ENCODE assay signal across 8 cellular contexts in the genomic region with DNA sequence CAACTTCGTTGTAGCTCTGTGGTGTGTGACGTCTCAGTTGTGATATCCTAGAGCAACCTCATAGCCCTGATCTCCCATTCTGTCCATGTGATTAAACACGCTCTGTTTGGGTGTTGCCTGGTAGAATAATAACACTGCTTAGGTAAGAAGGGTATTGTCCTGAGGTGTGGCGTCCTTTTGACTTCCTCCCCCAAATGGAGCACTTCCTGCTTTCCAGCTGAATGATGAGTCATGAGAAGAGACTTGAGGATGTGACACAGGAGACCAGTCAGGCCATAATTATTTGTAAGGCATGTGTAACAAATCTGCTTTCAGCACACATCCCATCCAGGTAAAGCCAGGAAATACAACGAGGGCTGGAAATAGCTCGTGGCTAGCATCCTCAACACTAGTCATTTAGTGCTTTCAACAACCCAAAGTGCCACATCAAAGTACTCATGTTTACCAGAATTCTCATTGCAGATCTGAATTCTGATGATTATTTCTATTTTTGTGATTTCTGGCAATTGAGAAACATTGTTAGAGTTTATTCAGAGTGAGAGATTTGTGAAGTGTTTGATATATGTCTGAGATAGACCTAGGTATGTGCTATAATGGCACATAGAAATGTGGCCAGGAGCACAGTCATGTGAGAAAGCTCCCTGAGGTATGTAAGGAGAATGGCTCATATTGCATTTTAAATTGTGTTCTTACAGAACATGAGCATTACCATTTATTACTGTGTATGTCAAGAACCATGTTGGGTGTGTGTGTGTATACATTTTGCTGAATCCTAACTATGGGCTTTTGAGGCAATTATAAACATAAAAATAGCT.
DNase-seq lines count a peak whose midpoint lies in the region; ATAC-seq and TF ChIP-seq lines count a peak whose summit lies in the region.

No MANE protein-coding gene starts in this region.

- no peaks in the 10 kb centered on the region for H3K9me3 ChIP-seq in trophoblast cell (ENCODE audit: insufficient read depth, low read depth, low read length)

- H3K9ac ChIP-seq in trophoblast cell (ENCODE audit: low read length), result no peak overlapping the region

- peak overlapping the region; percentile 6 for H2AFZ ChIP-seq in trophoblast cell (ENCODE audit: insufficient read depth, low read length, poor library complexity)

- peaks cover 9% of the 10 kb centered on the region for H3K79me1 ChIP-seq in trophoblast cell (ENCODE audit: low read length)

- H3K4me2 ChIP-seq in trophoblast cell (ENCODE audit: low read length), result no peak overlapping the region

- peak overlapping the region; percentile 65 for H2BK120ac ChIP-seq in trophoblast cell (ENCODE audit: insufficient read depth, low read length, poor library complexity)

- peaks cover 29% of the 10 kb centered on the region for H3K4me1 Mint-ChIP-seq in endothelial cell (ENCODE audit: unreplicated experiment)

- no peaks in the 10 kb centered on the region for H3K79me2 ChIP-seq in trophoblast cell (ENCODE audit: control insufficient read depth, insufficient read depth, low read length, poor library complexity)

- DNase-seq in GM03348 (ENCODE audit: low spot score) (peak; percentile 18), NCI-H460 (ENCODE audit: extremely low read depth, low read depth) (peak; percentile 83), endothelial cell (ENCODE audit: low spot score) (peak; percentile 24), trophoblast cell (peak; percentile 87 to 95), activated gamma-delta T cell treated with Interleukin-2 at 50 U/mL for 16 hours (no peak)
- no peak for DNase-seq in activated effector memory CD4-positive, alpha-beta T cell treated with Interleukin-2 at 50 U/mL for 16 hours

- WGBS in trophoblast cell (ENCODE audit: extremely low coverage, insufficient coverage, insufficient read length), result no CpG with 5 or more reads among the region's 6 CpGs

- peak overlapping the region; percentile 44 for H4K8ac ChIP-seq in trophoblast cell (ENCODE audit: low read depth, low read length)

- no peaks in the 10 kb centered on the region for H3K36me3 ChIP-seq in trophoblast cell (ENCODE audit: control insufficient read depth in 1 of 2, insufficient read depth in 2 of 2, low read length in 2 of 2)

- TF ChIP-seq CTCF in endothelial cell (IDR thresholded peaks at IDR 0.05; ENCODE audit: unreplicated experiment), result no peak

- H3K36me3 Mint-ChIP-seq in endothelial cell (ENCODE audit: low read depth, unreplicated experiment), result no peaks in the 10 kb centered on the region

- no peak overlapping the region for H2BK5ac ChIP-seq in trophoblast cell (ENCODE audit: low read depth, low read length, poor library complexity)

- no peak overlapping the region for H2AK5ac ChIP-seq in trophoblast cell (ENCODE audit: low read length)

- no peak overlapping the region for H3K4me3 Mint-ChIP-seq in endothelial cell (ENCODE audit: unreplicated experiment)

- peak overlapping the region; percentile 37 for H3K23ac ChIP-seq in trophoblast cell (ENCODE audit: low read length)

- H3K9me3 Mint-ChIP-seq in endothelial cell (ENCODE audit: unreplicated experiment), result no peaks in the 10 kb centered on the region

- H3K27ac Mint-ChIP-seq in endothelial cell (ENCODE audit: unreplicated experiment), result peak overlapping the region; percentile 98

- peak overlapping the region; percentile 33 for H2BK12ac ChIP-seq in trophoblast cell (ENCODE audit: low read length)

- H3K27ac ChIP-seq in trophoblast cell (ENCODE audit: low read depth, low read length), result peak overlapping the region; percentile 36

- no peaks in the 10 kb centered on the region for H3K27me3 ChIP-seq in trophoblast cell (ENCODE audit: insufficient read depth, low read length)

- ATAC-seq in GM21723 (IDR thresholded peaks at IDR 0.05; ENCODE audit: unreplicated experiment) (no peak), GM21576 (IDR thresholded peaks at IDR 0.05; ENCODE audit: unreplicated experiment) (no peak)

- no peak overlapping the region for H4K91ac ChIP-seq in trophoblast cell (ENCODE audit: low read depth, low read length)

- no peak overlapping the region for H3K4ac ChIP-seq in trophoblast cell (ENCODE audit: low read depth, low read length)

- peak overlapping the region; percentile 51 for H3K14ac ChIP-seq in trophoblast cell (ENCODE audit: low read length)

- H3K27me3 Mint-ChIP-seq in endothelial cell (ENCODE audit: unreplicated experiment), result peaks cover 5% of the 10 kb centered on the region

- no peak overlapping the region for H3K4me3 ChIP-seq in trophoblast cell (ENCODE audit: low read depth, low read length)

- H3K18ac ChIP-seq in trophoblast cell (ENCODE audit: low read length), result no peak overlapping the region

- peaks cover 2 to 11% of the 10 kb centered on the region in 2 experiments for H3K4me1 ChIP-seq in trophoblast cell (ENCODE audit: control insufficient read depth in 1 of 2, insufficient read depth in 2 of 2, low read length in 2 of 2)

- H4K12ac ChIP-seq in trophoblast cell (ENCODE audit: low read depth, low read length), result no peak overlapping the region

Comparison
In these comparisons a context has a peak if more than half of its experiments do, and no peak if none do; other contexts are left out.
1. DNase-seq: peak in GM03348 (single experiment), NCI-H460 (single experiment), endothelial cell (single experiment) and trophoblast cell (2 of 2); none in activated gamma-delta T cell treated with Interleukin-2 at 50 U/mL for 16 hours (single experiment) and activated effector memory CD4-positive, alpha-beta T cell treated with Interleukin-2 at 50 U/mL for 16 hours (single experiment).